19 cellular contexts compared by ENCODE assay signal in genomic region chr9:89384783-89385182, GRCh38.
DNase-seq lines count a peak whose midpoint lies in the region; ATAC-seq and TF ChIP-seq lines count a peak whose summit lies in the region.
"Had no signal": no experiment of that assay in that cellular context is flagged by ENCODE, and none has a peak within 500 bp of the region (broad histone marks: within the 10 kb centered on the region; RNA-seq: fewer than 3 reads in every experiment).

No MANE protein-coding gene starts in this region.

- H3K27me3 ChIP-seq in spleen (replicated peaks in 1 of 7): no peaks in the 10 kb centered on the region
- H3K27me3 ChIP-seq: esophagus muscularis mucosa, SJSA1 had no signal

- peak overlapping the region in 1 of 8 donors; percentile 26 for H3K27ac ChIP-seq in spleen
- H3K27ac ChIP-seq: esophagus muscularis mucosa, SJSA1 had no signal

- no peak for TF ChIP-seq CTCF in spleen (IDR thresholded peaks at IDR 0.05 in 8 of 11, conservative IDR thresholded peaks at IDR 0.05 in 3 of 11)

- DNase-seq in activated naive CD4-positive, alpha-beta T cell treated with anti-CD3 and anti-CD28 coated beads for 36 hours: no peak
- DNase-seq in activated naive CD4-positive, alpha-beta T cell treated with anti-CD3 and anti-CD28 coated beads, Interleukin-2, amount 50 U/mL, for 16 hours: no peak
- peak; percentile 72 for DNase-seq in spleen
- DNase-seq in NCI-H146 (lab: John Stamatoyannopoulos, UW): no peak
- DNase-seq: activated CD4-positive, alpha-beta T cell treated with anti-CD3 and anti-CD28 coated beads, Interleukin-2, amount 50 U/mL, for 1 hour; activated T-cell treated with anti-CD3 and anti-CD28 coated beads, Interleukin-2, amount 50 U/mL, for 1 hour; amniotic stem cell; foreskin melanocyte; HFFc6; NCI-H1105 treated with DMSO at 0.1 percent for 48 hours; NCI-H2081; NCI-H226; occipital lobe had no signal

- CTCF ChIA-PET in activated naive CD4-positive, alpha-beta T cell treated with anti-CD3 and anti-CD28 coated beads for 36 hours (lab: Charles Lee): interaction anchor here (1.4 kb wide), 1 partner anchor 164 kb away, joined by 4 read pairs; no protein-coding TSS in a partner anchor

- TF ChIP-seq POLR2A in GM18951 (IDR thresholded peaks at IDR 0.05; ENCODE audit: extremely low read depth, insufficient read depth, insufficient read length) (peak; percentile 19), spleen (IDR thresholded peaks at IDR 0.05) (no peak)

- H3K36me3 ChIP-seq in spleen: peaks cover 3 to 100% (median 94%) of the 10 kb centered on the region in 6 donors
- H3K36me3 ChIP-seq: SJSA1 had no signal

- no peaks in the 10 kb centered on the region for H3K9me3 Mint-ChIP-seq in activated naive CD4-positive, alpha-beta T cell treated with anti-CD3 and anti-CD28 coated beads for 36 hours
- H3K9me3 Mint-ChIP-seq in activated naive CD8-positive, alpha-beta T cell (ENCODE audit: low read depth): no peaks in the 10 kb centered on the region
- H3K9me3 Mint-ChIP-seq: HFFc6; stimulated activated memory B cell treated with anti-CD40 and anti-IgM and Interleukin-4, amounts not matched to agents 10 μg/mL and 1 μg/mL and 100 μg/mL, for 72 hours had no signal

- H3K36me3 Mint-ChIP-seq in activated naive CD4-positive, alpha-beta T cell treated with anti-CD3 and anti-CD28 coated beads for 36 hours (ENCODE audit: low read depth): peaks cover 63% of the 10 kb centered on the region
- H3K36me3 Mint-ChIP-seq in activated naive CD8-positive, alpha-beta T cell: peaks cover 5% of the 10 kb centered on the region

- H3K27ac Mint-ChIP-seq in activated naive CD4-positive, alpha-beta T cell treated with anti-CD3 and anti-CD28 coated beads for 36 hours: peak overlapping the region; percentile 36
- peak overlapping the region; percentile 78 for H3K27ac Mint-ChIP-seq in activated naive CD8-positive, alpha-beta T cell
- H3K27ac Mint-ChIP-seq: HFFc6 had no signal

- intact Hi-C loops in activated naive CD4-positive, alpha-beta T cell treated with anti-CD3 and anti-CD28 coated beads for 36 hours (cut with micrococcal nuclease): no loop called here
- intact Hi-C loops in spleen (cut with DNase I; ENCODE audit: low total_unique reads): no loop called here

- no peaks in the 10 kb centered on the region for H3K9me3 ChIP-seq in spleen
- H3K9me3 ChIP-seq: esophagus muscularis mucosa, SJSA1 had no signal

- no peak for ATAC-seq in HG03442 (IDR thresholded peaks at IDR 0.05; ENCODE audit: unreplicated experiment)
- ATAC-seq: stimulated activated memory B cell treated with anti-CD40 and anti-IgM and Interleukin-4, amounts not matched to agents 10 μg/mL and 1 μg/mL and 100 μg/mL, for 72 hours had no signal

- no peak overlapping the region for H3K4me3 Mint-ChIP-seq in activated naive CD4-positive, alpha-beta T cell treated with anti-CD3 and anti-CD28 coated beads for 36 hours
- H3K4me3 Mint-ChIP-seq in activated naive CD8-positive, alpha-beta T cell: no peak overlapping the region
- H3K4me3 Mint-ChIP-seq: HFFc6; stimulated activated memory B cell treated with anti-CD40 and anti-IgM and Interleukin-4, amounts not matched to agents 10 μg/mL and 1 μg/mL and 100 μg/mL, for 72 hours had no signal

- WGBS in spleen, 5 donors: 85 to 92% (median 91%) methylated on average over 6 to 15 of the region's 15 CpGs

- H3K27me3 Mint-ChIP-seq in activated naive CD4-positive, alpha-beta T cell treated with anti-CD3 and anti-CD28 coated beads for 36 hours (ENCODE audit: low read depth): no peaks in the 10 kb centered on the region
- no peaks in the 10 kb centered on the region for H3K27me3 Mint-ChIP-seq in activated naive CD8-positive, alpha-beta T cell
- H3K27me3 Mint-ChIP-seq: stimulated activated memory B cell treated with anti-CD40 and anti-IgM and Interleukin-4, amounts not matched to agents 10 μg/mL and 1 μg/mL and 100 μg/mL, for 72 hours had no signal

- in situ Hi-C loops in GM18951 (cut with MboI; ENCODE audit: low sequenced_read_pairs, unreplicated experiment): no loop called here

- no peak overlapping the region for H3K4me3 ChIP-seq in spleen
- H3K4me3 ChIP-seq: esophagus muscularis mucosa, SJSA1 had no signal

- peaks cover 3 to 72% (median 35%) of the 10 kb centered on the region in 6 donors for H3K4me1 ChIP-seq in spleen

- peaks cover 42% of the 10 kb centered on the region for H3K4me1 Mint-ChIP-seq in activated naive CD4-positive, alpha-beta T cell treated with anti-CD3 and anti-CD28 coated beads for 36 hours (ENCODE audit: low read depth)
- H3K4me1 Mint-ChIP-seq in activated naive CD8-positive, alpha-beta T cell (ENCODE audit: low read depth): peaks cover 35% of the 10 kb centered on the region
